ENCODE assay signal across 17 cellular contexts in genomic region chr16:27526169-27526568, GRCh38. TPM values are rescaled to one million over a fixed set of nuclear protein-coding genes. Genes with fewer than 3 reads are reported as not detected.
DNase-seq lines count a peak whose midpoint lies in the region; ATAC-seq and TF ChIP-seq lines count a peak whose summit lies in the region.
"Had no signal": no experiment of that assay in that cellular context is flagged by ENCODE, and none has a peak within 500 bp of the region (broad histone marks: within the 10 kb centered on the region; RNA-seq: fewer than 3 reads in every experiment).

No MANE protein-coding gene starts in this region.

- H3K36me3 Mint-ChIP-seq in activated CD4-positive, alpha-beta T cell treated with anti-CD3 and anti-CD28 coated beads for 36 hours (ENCODE audit: low read depth): peaks cover 35% of the 10 kb centered on the region
- peaks cover 59% of the 10 kb centered on the region for H3K36me3 Mint-ChIP-seq in activated CD4-positive, alpha-beta T cell treated with anti-CD3 and anti-CD28 coated beads, Interleukin-2, amount 10 ng/mL, durations not matched to agents 24 days and 14 days (ENCODE audit: low read depth)
- peaks cover 95% of the 10 kb centered on the region for H3K36me3 Mint-ChIP-seq in activated T-cell treated with anti-CD3 and anti-CD28 coated beads, Interleukin-2, amount 50 U/mL, for 24 hours (ENCODE audit: low read depth)

- POLR2A ChIA-PET in activated CD4-positive, alpha-beta T cell treated with anti-CD3 and anti-CD28 coated beads for 36 hours (lab: Charles Lee): no interaction called here

- H3K27ac ChIP-seq in cardiac muscle cell: peak overlapping the region; percentile 66
- H3K27ac ChIP-seq: brain microvascular endothelial cell, SK-N-MC, VCaP had no signal

- H3K27ac Mint-ChIP-seq in activated CD4-positive, alpha-beta T cell treated with anti-CD3 and anti-CD28 coated beads for 36 hours: no peak overlapping the region
- H3K27ac Mint-ChIP-seq in activated CD4-positive, alpha-beta T cell treated with anti-CD3 and anti-CD28 coated beads, Interleukin-2, amount 10 ng/mL, durations not matched to agents 24 days and 14 days: no peak overlapping the region
- H3K27ac Mint-ChIP-seq in activated T-cell treated with anti-CD3 and anti-CD28 coated beads, Interleukin-2, amount 50 U/mL, for 24 hours: no peak overlapping the region
- H3K27ac Mint-ChIP-seq: activated naive CD4-positive, alpha-beta T cell treated with anti-CD3 and anti-CD28 coated beads, Interleukin-2, amount 10 ng/mL, durations not matched to agents 7 days and 5 days had no signal

- CTCF ChIA-PET in activated CD4-positive, alpha-beta T cell treated with anti-CD3 and anti-CD28 coated beads for 36 hours (lab: Charles Lee): no interaction called here

- no peak overlapping the region for H3K4me3 Mint-ChIP-seq in activated CD4-positive, alpha-beta T cell treated with anti-CD3 and anti-CD28 coated beads for 36 hours
- no peak overlapping the region for H3K4me3 Mint-ChIP-seq in activated CD4-positive, alpha-beta T cell treated with anti-CD3 and anti-CD28 coated beads, Interleukin-2, amount 10 ng/mL, durations not matched to agents 24 days and 14 days
- no peak overlapping the region for H3K4me3 Mint-ChIP-seq in activated T-cell treated with anti-CD3 and anti-CD28 coated beads, Interleukin-2, amount 50 U/mL, for 24 hours
- H3K4me3 Mint-ChIP-seq: activated naive CD4-positive, alpha-beta T cell treated with anti-CD3 and anti-CD28 coated beads, Interleukin-2, amount 10 ng/mL, durations not matched to agents 7 days and 5 days had no signal

- H3K4me1 ChIP-seq in cardiac muscle cell (ENCODE audit: low read depth): peaks cover 25% of the 10 kb centered on the region
- H3K4me1 ChIP-seq: HAP-1 had no signal

- H3K9me3 Mint-ChIP-seq in activated CD4-positive, alpha-beta T cell treated with anti-CD3 and anti-CD28 coated beads for 36 hours (ENCODE audit: low read depth): no peaks in the 10 kb centered on the region
- no peaks in the 10 kb centered on the region for H3K9me3 Mint-ChIP-seq in activated CD4-positive, alpha-beta T cell treated with anti-CD3 and anti-CD28 coated beads, Interleukin-2, amount 10 ng/mL, durations not matched to agents 24 days and 14 days
- no peaks in the 10 kb centered on the region for H3K9me3 Mint-ChIP-seq in activated T-cell treated with anti-CD3 and anti-CD28 coated beads, Interleukin-2, amount 50 U/mL, for 24 hours
- H3K9me3 Mint-ChIP-seq: activated naive CD4-positive, alpha-beta T cell treated with anti-CD3 and anti-CD28 coated beads, Interleukin-2, amount 10 ng/mL, durations not matched to agents 7 days and 5 days had no signal

- H3K9me3 ChIP-seq in cardiac muscle cell (ENCODE audit: low read depth): no peaks in the 10 kb centered on the region
- H3K9me3 ChIP-seq: HAP-1 had no signal

- intact Hi-C loops in activated CD4-positive, alpha-beta T cell treated with anti-CD3 and anti-CD28 coated beads for 36 hours (cut with DNase I, micrococcal nuclease): no loop called here
- intact Hi-C loops in activated CD4-positive, alpha-beta T cell treated with anti-CD3 and anti-CD28 coated beads, Interleukin-2, amount 10 ng/mL, durations not matched to agents 24 days and 14 days (cut with micrococcal nuclease): no loop called here

- peaks cover 42% of the 10 kb centered on the region for H3K36me3 ChIP-seq in cardiac muscle cell

- no peak overlapping the region for H3K4me3 ChIP-seq in cardiac muscle cell
- H3K4me3 ChIP-seq: HAP-1, SK-N-MC, smooth muscle cell had no signal

- no peaks in the 10 kb centered on the region for H3K4me1 Mint-ChIP-seq in activated CD4-positive, alpha-beta T cell treated with anti-CD3 and anti-CD28 coated beads for 36 hours
- H3K4me1 Mint-ChIP-seq in activated CD4-positive, alpha-beta T cell treated with anti-CD3 and anti-CD28 coated beads, Interleukin-2, amount 10 ng/mL, durations not matched to agents 24 days and 14 days: peaks cover 8% of the 10 kb centered on the region
- H3K4me1 Mint-ChIP-seq in activated T-cell treated with anti-CD3 and anti-CD28 coated beads, Interleukin-2, amount 50 U/mL, for 24 hours (ENCODE audit: low read depth): no peaks in the 10 kb centered on the region

- H3K27me3 ChIP-seq in cardiac muscle cell: no peaks in the 10 kb centered on the region
- H3K27me3 ChIP-seq: brain microvascular endothelial cell had no signal

- H3K27me3 Mint-ChIP-seq in activated CD4-positive, alpha-beta T cell treated with anti-CD3 and anti-CD28 coated beads for 36 hours: no peaks in the 10 kb centered on the region
- no peaks in the 10 kb centered on the region for H3K27me3 Mint-ChIP-seq in activated CD4-positive, alpha-beta T cell treated with anti-CD3 and anti-CD28 coated beads, Interleukin-2, amount 10 ng/mL, durations not matched to agents 24 days and 14 days
- no peaks in the 10 kb centered on the region for H3K27me3 Mint-ChIP-seq in activated T-cell treated with anti-CD3 and anti-CD28 coated beads, Interleukin-2, amount 50 U/mL, for 24 hours
- H3K27me3 Mint-ChIP-seq: activated naive CD4-positive, alpha-beta T cell treated with anti-CD3 and anti-CD28 coated beads, Interleukin-2, amount 10 ng/mL, durations not matched to agents 7 days and 5 days had no signal

- no peak for TF ChIP-seq CTCF in cardiac muscle cell (IDR thresholded peaks at IDR 0.05; ENCODE audit: low read depth, low read length)

- ATAC-seq in activated CD4-positive, alpha-beta T cell treated with anti-CD3 and anti-CD28 coated beads for 36 hours: no peak
- ATAC-seq in HG03521 (IDR thresholded peaks at IDR 0.05; ENCODE audit: unreplicated experiment): no peak

- DNase-seq in activated CD4-positive, alpha-beta T cell treated with anti-CD3 and anti-CD28 coated beads for 36 hours: peak; percentile 14
- DNase-seq in activated CD4-positive, alpha-beta T cell treated with anti-CD3 and anti-CD28 coated beads, Interleukin-2, amount 10 ng/mL, durations not matched to agents 24 days and 14 days: no peak
- DNase-seq in NCI-H524 treated with DMSO at 0.1 percent for 48 hours (lab: John Stamatoyannopoulos, UW) (peak; percentile 88), cardiac muscle cell (ENCODE audit: low read depth in 1 of 2, low spot score in 1 of 2) (peak; percentile 24 to 86), AG08395 (ENCODE audit: low spot score) (no peak), AG08396 (ENCODE audit: low spot score) (no peak)
- no peak for DNase-seq in activated T-cell treated with anti-CD3 and anti-CD28 coated beads, Interleukin-2, amount 50 U/mL, for 24 hours
- DNase-seq: activated naive CD4-positive, alpha-beta T cell treated with anti-CD3 and anti-CD28 coated beads, Interleukin-2, amount 10 ng/mL, durations not matched to agents 7 days and 5 days; brain microvascular endothelial cell; effector memory CD4-positive, alpha-beta T cell; mesendoderm; NK-92 treated with Interleukin-12 subunit alpha and Interleukin-12 subunit beta, amount 100 ng/mL, for 24 hours had no signal

RNA-seq across cellular contexts. Expression of gene GTF3C1, which starts 23.5 kb away (rescaled TPM):
- 10 to 100 TPM; 48.8 to 50.7 TPM for total RNA-seq in activated CD4-positive, alpha-beta T cell treated with anti-CD3 and anti-CD28 coated beads for 36 hours
- total RNA-seq in activated CD4-positive, alpha-beta T cell treated with anti-CD3 and anti-CD28 coated beads, Interleukin-2, amount 10 ng/mL, durations not matched to agents 24 days and 14 days: 54.3 and 56.5 TPM in 2 replicates
- 144 and 162 TPM in 2 replicates for total RNA-seq in cardiac muscle cell
- polyA plus RNA-seq in cardiac muscle cell: 82.9 and 113 TPM in 2 replicates

RNA-seq across cellular contexts. Expression of gene KATNIP, which starts 23.8 kb away (rescaled TPM):
- 10 to 100 TPM; 12.3 to 12.8 TPM for total RNA-seq in activated CD4-positive, alpha-beta T cell treated with anti-CD3 and anti-CD28 coated beads for 36 hours
- 17.5 and 18.0 TPM in 2 replicates for total RNA-seq in activated CD4-positive, alpha-beta T cell treated with anti-CD3 and anti-CD28 coated beads, Interleukin-2, amount 10 ng/mL, durations not matched to agents 24 days and 14 days
- total RNA-seq in cardiac muscle cell: 12.6 and 24.1 TPM in 2 replicates
- 10.8 and 11.2 TPM in 2 replicates for polyA plus RNA-seq in cardiac muscle cell

Comparison
In these comparisons a context has a peak if more than half of its experiments do, and no peak if none do; other contexts are left out.
1. DNase-seq: peak in activated CD4-positive, alpha-beta T cell treated with anti-CD3 and anti-CD28 coated beads for 36 hours (single experiment), NCI-H524 treated with DMSO at 0.1 percent for 48 hours (single experiment) and cardiac muscle cell (2 of 2); none in activated CD4-positive, alpha-beta T cell treated with anti-CD3 and anti-CD28 coated beads, Interleukin-2, amount 10 ng/mL, durations not matched to agents 24 days and 14 days (single experiment), activated T-cell treated with anti-CD3 and anti-CD28 coated beads, Interleukin-2, amount 50 U/mL, for 24 hours (single experiment), AG08395 (single experiment) and AG08396 (single experiment).